40 cellular contexts compared by ENCODE assay signal in genomic region chr4:154439224-154439623, GRCh38. TPM values are rescaled to one million over a fixed set of nuclear protein-coding genes. Genes with fewer than 3 reads are reported as not detected.
DNase-seq lines count a peak whose midpoint lies in the region; ATAC-seq, FAIRE-seq and TF ChIP-seq lines count a peak whose summit lies in the region.
"Had no signal": no experiment of that assay in that cellular context is flagged by ENCODE, and none has a peak within 500 bp of the region (broad histone marks: within the 10 kb centered on the region; RNA-seq: fewer than 3 reads in every experiment).

No MANE protein-coding gene starts in this region.

- H3K9me3 Mint-ChIP-seq in activated T-cell treated with anti-CD3 and anti-CD28 coated beads, Interleukin-2, amount 50 U/mL, for 72 hours, result no peaks in the 10 kb centered on the region
- H3K9me3 Mint-ChIP-seq: CD4-positive, alpha-beta memory T cell; CD4-positive, alpha-beta T cell; CD8-positive, alpha-beta memory T cell; CD8-positive, alpha-beta T cell had no signal

- no peaks in the 10 kb centered on the region for H4K20me1 ChIP-seq in HepG2 (ENCODE audit: insufficient read depth, low read length)
- no peaks in the 10 kb centered on the region for H4K20me1 ChIP-seq in K562 (replicated peaks; ENCODE audit: control insufficient read depth, insufficient read depth, low read length)
- H4K20me1 ChIP-seq: BLaER1; BLaER1 treated with 17β-estradiol and CSF1 and Interleukin-3, amounts not matched to agents 10 nM and 100 nM had no signal

- no peak overlapping the region for H3K4me3 ChIP-seq in HepG2 (replicated peaks in 1 of 3; ENCODE audit: insufficient read depth in 1 of 3, low read depth in 2 of 3, low read length in 3 of 3)
- H3K4me3 ChIP-seq in right lobe of liver, result no peak overlapping the region
- H3K4me3 ChIP-seq in K562, result no peak overlapping the region
- H3K4me3 ChIP-seq in body of pancreas, result no peak overlapping the region
- H3K4me3 ChIP-seq: A549; BLaER1; BLaER1 treated with 17β-estradiol and CSF1 and Interleukin-3, amounts not matched to agents 10 nM and 100 nM had no signal

- TF ChIP-seq RAD21 in HepG2 (CRISPR knock-in tag; IDR thresholded peaks at IDR 0.05) (no peak), Ishikawa (IDR thresholded peaks at IDR 0.05; ENCODE audit: low read depth) (no peak), K562 (CRISPR knock-in tag; conservative IDR thresholded peaks at IDR 0.05 in 1 of 2, IDR thresholded peaks at IDR 0.05 in 1 of 2) (peak in 1 of 2 experiments; percentile 8; a peak in 1 of 4 replicates)

- no peak for TF ChIP-seq POLR2A in HepG2 (IDR thresholded peaks at IDR 0.05; ENCODE audit: insufficient read depth in 1 of 2, low read depth in 2 of 2, low read length in 2 of 2)
- TF ChIP-seq POLR2A in right lobe of liver (IDR thresholded peaks at IDR 0.05), result no peak
- TF ChIP-seq POLR2A in K562 (conservative IDR thresholded peaks at IDR 0.05), result no peak
- no peak for TF ChIP-seq POLR2A in body of pancreas (IDR thresholded peaks at IDR 0.05)

- no peak overlapping the region for H3K4me3 Mint-ChIP-seq in activated T-cell treated with anti-CD3 and anti-CD28 coated beads, Interleukin-2, amount 50 U/mL, for 72 hours
- H3K4me3 Mint-ChIP-seq: B cell; CD14-positive monocyte; CD4-positive, alpha-beta memory T cell; CD4-positive, alpha-beta T cell; CD4-positive, CD25-positive, alpha-beta regulatory T cell; CD8-positive, alpha-beta memory T cell; CD8-positive, alpha-beta T cell had no signal

- TF ChIP-seq CTCF in HepG2 (CRISPR knock-in tag; IDR thresholded peaks at IDR 0.05), result no peak
- no peak for TF ChIP-seq CTCF in right lobe of liver (IDR thresholded peaks at IDR 0.05)
- no peak for TF ChIP-seq CTCF in K562 (IDR thresholded peaks at IDR 0.05 in 2 of 3, conservative IDR thresholded peaks at IDR 0.05 in 1 of 3; ENCODE audit: insufficient read depth in 2 of 3, low read depth in 1 of 3, low read length in 3 of 3)
- no peak for TF ChIP-seq CTCF in body of pancreas (IDR thresholded peaks at IDR 0.05)

- no peak overlapping the region for H3K4me2 ChIP-seq in HepG2 (ENCODE audit: low read depth, low read length)
- H3K4me2 ChIP-seq in K562 (ENCODE audit: insufficient read depth, low read length), result no peak overlapping the region
- H3K4me2 ChIP-seq: A549; BLaER1; BLaER1 treated with 17β-estradiol and CSF1 and Interleukin-3, amounts not matched to agents 10 nM and 100 nM had no signal

- in situ Hi-C loops in HepG2 (cut with HindIII; ENCODE audit: extremely low pct_ligation_motif_present, low pct_unique_long_range_greater_than_20kb) (no loop called here), K562 (cut with MboI) (no loop called here), G401 (cut with HindIII; ENCODE audit: low sequenced_read_pairs) (no loop called here)

- no peaks in the 10 kb centered on the region for H3K9me3 ChIP-seq in HepG2 (ENCODE audit: low read length)
- no peaks in the 10 kb centered on the region for H3K9me3 ChIP-seq in right lobe of liver
- no peaks in the 10 kb centered on the region for H3K9me3 ChIP-seq in K562 (replicated peaks; ENCODE audit: control insufficient read depth, insufficient read depth, low read depth, low read length)
- H3K9me3 ChIP-seq in body of pancreas, result no peaks in the 10 kb centered on the region
- H3K9me3 ChIP-seq: A549, BE2C, BLaER1, Caco-2 had no signal

- no peaks in the 10 kb centered on the region for H3K9me1 ChIP-seq in K562 (ENCODE audit: control insufficient read depth, insufficient read depth, low read length)

- 0% methylated on average over 1 of the region's 1 CpG for WGBS in HepG2 (ENCODE audit: low lambda C conversion rate)
- WGBS in right lobe of liver (ENCODE audit: insufficient coverage, low coverage, low lambda C conversion rate, missing lambda C conversion rate), result 0% methylated on average over 1 of the region's 1 CpG
- 17% methylated on average over 1 of the region's 1 CpG for WGBS in K562 (ENCODE audit: insufficient coverage, low coverage, missing lambda C conversion rate)
- WGBS in body of pancreas, 2 donors, result 0 to 11% methylated on average over 1 of the region's 1 CpG

- H3K4me1 ChIP-seq in HepG2 (ENCODE audit: insufficient read depth, low read length), result no peaks in the 10 kb centered on the region
- no peaks in the 10 kb centered on the region for H3K4me1 ChIP-seq in right lobe of liver
- peaks cover 0 to 33% of the 10 kb centered on the region in 2 experiments for H3K4me1 ChIP-seq in K562 (replicated peaks in 1 of 2; ENCODE audit: control insufficient read depth in 2 of 2, insufficient read depth in 2 of 2, low read length in 2 of 2)
- H3K4me1 ChIP-seq in body of pancreas, result no peaks in the 10 kb centered on the region
- H3K4me1 ChIP-seq: A549; BE2C; BLaER1; BLaER1 treated with 17β-estradiol and CSF1 and Interleukin-3, amounts not matched to agents 10 nM and 100 nM; Caco-2 had no signal

- POLR2A ChIA-PET in HepG2 (lab: Yijun Ruan, JAX), result no interaction called here
- POLR2A ChIA-PET in K562 (lab: Yijun Ruan, JAX), result interaction anchor here (0.8 to 1.4 kb wide), 2 partner anchors 9 to 22 kb away, joined by 3 read pairs; no protein-coding TSS in a partner anchor

- intact Hi-C loops in HepG2 (cut with micrococcal nuclease; ENCODE audit: unreplicated experiment), result no loop called here
- intact Hi-C loops in right lobe of liver (cut with DNase I), result no loop called here
- intact Hi-C loops in K562 (cut with micrococcal nuclease), result no loop called here
- intact Hi-C loops in body of pancreas (cut with DNase I), result no loop called here

- BruUV-seq in HepG2 (replicated peaks; lab: Mats Ljungman, UMichigan) (no TSS peak), K562 (replicated peaks; lab: Mats Ljungman, UMichigan) (no TSS peak)

- FAIRE-seq in HepG2 (lab: Jason Lieb, UNC) (no peak), K562 (lab: Jason Lieb, UNC) (no peak)
- FAIRE-seq: A204.1, A549, D721Med had no signal

- CTCF ChIA-PET in HepG2 (lab: Yijun Ruan, JAX; ENCODE audit: low intra/inter-chr PET ratio, low total read pairs), result no interaction called here
- CTCF ChIA-PET in K562 (lab: Yijun Ruan, JAX; ENCODE audit: low intra/inter-chr PET ratio), result no interaction called here

- ATAC-seq in activated T-cell treated with anti-CD3 and anti-CD28 coated beads, Interleukin-2, amount 50 U/mL, for 72 hours (replicated peaks in 1 of 2), result no peak
- no peak for ATAC-seq in HepG2
- no peak for ATAC-seq in right lobe of liver
- no peak for ATAC-seq in K562
- no peak for ATAC-seq in body of pancreas
- ATAC-seq: A549; CD8-positive, alpha-beta T cell had no signal

- H3K27me3 Mint-ChIP-seq in activated T-cell treated with anti-CD3 and anti-CD28 coated beads, Interleukin-2, amount 50 U/mL, for 72 hours (ENCODE audit: low read depth), result no peaks in the 10 kb centered on the region
- H3K27me3 Mint-ChIP-seq: CD4-positive, CD25-positive, alpha-beta regulatory T cell had no signal

- peak overlapping the region; percentile 45 for H3K27ac Mint-ChIP-seq in activated T-cell treated with anti-CD3 and anti-CD28 coated beads, Interleukin-2, amount 50 U/mL, for 72 hours
- H3K27ac Mint-ChIP-seq: B cell; CD14-positive monocyte; CD4-positive, alpha-beta memory T cell; CD4-positive, alpha-beta T cell; CD4-positive, CD25-positive, alpha-beta regulatory T cell; CD8-positive, alpha-beta memory T cell; CD8-positive, alpha-beta T cell had no signal

- TF ChIP-seq EP300 in HepG2 (IDR thresholded peaks at IDR 0.05; ENCODE audit: low read depth in 2 of 2, low read length in 2 of 2) (no peak), HepG2 (CRISPR knock-in tag; IDR thresholded peaks at IDR 0.05; ENCODE audit: borderline replicate concordance) (no peak), Ishikawa (IDR thresholded peaks at IDR 0.05; ENCODE audit: borderline replicate concordance) (no peak), K562 (IDR thresholded peaks at IDR 0.05; ENCODE audit: low read length) (no peak)

- H3K36me3 Mint-ChIP-seq in activated T-cell treated with anti-CD3 and anti-CD28 coated beads, Interleukin-2, amount 50 U/mL, for 72 hours (ENCODE audit: insufficient read depth in 2 of 2), result no peaks in the 10 kb centered on the region
- H3K36me3 Mint-ChIP-seq: CD14-positive monocyte; CD4-positive, alpha-beta memory T cell; CD4-positive, CD25-positive, alpha-beta regulatory T cell; CD8-positive, alpha-beta memory T cell; CD8-positive, alpha-beta T cell had no signal

- no peak for DNase-seq in activated T-cell treated with anti-CD3 and anti-CD28 coated beads, Interleukin-2, amount 50 U/mL, for 72 hours
- no peak for DNase-seq in activated T-cell treated with anti-CD3 and anti-CD28 coated beads, Interleukin-2, amount 50 U/mL, for 48 hours
- DNase-seq in HepG2 (ENCODE audit: low spot score), result no peak
- DNase-seq in right lobe of liver, result no peak
- no peak for DNase-seq in K562 (ENCODE audit: extremely low read depth in 1 of 4, low spot score in 3 of 4)
- no peak for DNase-seq in G401 (ENCODE audit: low spot score)
- no peak for DNase-seq in body of pancreas
- DNase-seq: 8988T; ACHN; AML-193; BE2C; C1 segment of cervical spinal cord; Caco-2; Calu3; CD4-positive, alpha-beta memory T cell; CD4-positive, alpha-beta T cell; CD4-positive, CD25-positive, alpha-beta regulatory T cell; CD8-positive, alpha-beta memory T cell; CD8-positive, alpha-beta T cell; COR-L47; DMS 273 treated with DMSO at 0.1 percent for 48 hours; DMS153; DMS53; DMS79; DMS79 treated with DMSO at 0.1 percent for 48 hours; DND-41; EL had no signal

- H3K27ac ChIP-seq in HepG2 (ENCODE audit: extremely low read length, insufficient read depth, low read length) (no peak overlapping the region), right lobe of liver (no peak overlapping the region), K562 (ENCODE audit: extremely low read depth, low read depth, low read length) (no peak overlapping the region), body of pancreas (no peak overlapping the region)
- H3K27ac ChIP-seq: 22Rv1; A549; BLaER1; BLaER1 treated with 17β-estradiol and CSF1 and Interleukin-3, amounts not matched to agents 10 nM and 100 nM; C4-2B had no signal

- H3K27me3 ChIP-seq in HepG2 (ENCODE audit: control insufficient read depth in 1 of 2, insufficient read depth in 2 of 2, low read length in 2 of 2), result no peaks in the 10 kb centered on the region; a peak in 1 of 5 replicates
- H3K27me3 ChIP-seq in right lobe of liver, result no peaks in the 10 kb centered on the region
- no peaks in the 10 kb centered on the region for H3K27me3 ChIP-seq in K562 (ENCODE audit: control insufficient read depth in 2 of 2, insufficient read depth in 2 of 2, low read length in 2 of 2)
- H3K27me3 ChIP-seq in body of pancreas, result no peaks in the 10 kb centered on the region
- H3K27me3 ChIP-seq: BE2C; BLaER1; BLaER1 treated with 17β-estradiol and CSF1 and Interleukin-3, amounts not matched to agents 10 nM and 100 nM had no signal

- no peak overlapping the region for H2AFZ ChIP-seq in HepG2 (ENCODE audit: low read length)
- H2AFZ ChIP-seq in K562 (ENCODE audit: low read depth, low read length), result no peak overlapping the region

- no peaks in the 10 kb centered on the region for H3K79me2 ChIP-seq in HepG2 (ENCODE audit: insufficient read depth, low read length)
- H3K79me2 ChIP-seq in K562 (ENCODE audit: control insufficient read depth, insufficient read depth, low read length), result peaks cover 35% of the 10 kb centered on the region; the same call in 2 of the 3 replicates

- no peaks in the 10 kb centered on the region for H3K36me3 ChIP-seq in HepG2 (replicated peaks in 1 of 2; ENCODE audit: control insufficient read depth in 1 of 2, insufficient read depth in 2 of 2, low read length in 2 of 2)
- no peaks in the 10 kb centered on the region for H3K36me3 ChIP-seq in right lobe of liver
- no peaks in the 10 kb centered on the region for H3K36me3 ChIP-seq in K562 (ENCODE audit: control insufficient read depth, insufficient read depth, low read length)
- H3K36me3 ChIP-seq in body of pancreas (replicated peaks in 1 of 2; ENCODE audit: insufficient read depth in 1 of 2, low read depth in 2 of 2), result no peaks in the 10 kb centered on the region
- H3K36me3 ChIP-seq: BE2C had no signal

- H3K9ac ChIP-seq in HepG2 (ENCODE audit: insufficient read depth, low read depth, low read length) (no peak overlapping the region), K562 (ENCODE audit: insufficient read depth in 1 of 2, low read depth in 2 of 2, low read length in 2 of 2) (no peak overlapping the region)
- H3K9ac ChIP-seq: BLaER1; BLaER1 treated with 17β-estradiol and CSF1 and Interleukin-3, amounts not matched to agents 10 nM and 100 nM had no signal

- H3K4me1 Mint-ChIP-seq in activated T-cell treated with anti-CD3 and anti-CD28 coated beads, Interleukin-2, amount 50 U/mL, for 72 hours (ENCODE audit: low read depth), result no peaks in the 10 kb centered on the region
- H3K4me1 Mint-ChIP-seq: B cell; CD14-positive monocyte; CD4-positive, alpha-beta memory T cell; CD4-positive, CD25-positive, alpha-beta regulatory T cell; CD8-positive, alpha-beta memory T cell had no signal

RNA-seq across cellular contexts. Expression of gene DCHS2, which starts 52.4 kb away (rescaled TPM):
- not detected for total RNA-seq in activated T-cell treated with anti-CD3 and anti-CD28 coated beads, Interleukin-2, amount 50 U/mL, for 72 hours
- not detected in 2 replicates for total RNA-seq in HepG2 (2016; rRNA removed; fragmentation: Illumina TruSeq; extraction: Trizol)
- not detected in 2 replicates for total RNA-seq in HepG2 (2016; cell fraction: cytosol; rRNA removed; fragmentation: Illumina TruSeq; extraction: Trizol; ENCODE audit: low read depth)
- 0.11 TPM in 1 of 2 replicates, not detected in the other for total RNA-seq in HepG2 (2016; cell fraction: insoluble cytoplasmic fraction; rRNA removed; fragmentation: Illumina TruSeq; extraction: Trizol)
- not detected in 2 replicates for total RNA-seq in HepG2 (2016; cell fraction: membrane; rRNA removed; fragmentation: Illumina TruSeq; extraction: Trizol)
- total RNA-seq in HepG2 (2016; cell fraction: nucleus; rRNA removed; fragmentation: Illumina TruSeq; extraction: Trizol), result not detected in 2 replicates
- polyA plus RNA-seq in HepG2 (2011; rRNA removed), result 0.03 and 0.05 TPM in 2 replicates
- 0.04 and 0.09 TPM in 2 replicates for polyA plus RNA-seq in HepG2 (2011; cell fraction: cytosol; rRNA removed)
- 0.16 TPM in 2 replicates for polyA plus RNA-seq in HepG2 (2011; cell fraction: nucleus; rRNA removed)
- 0.03 and 0.20 TPM in 2 replicates for polyA plus RNA-seq in HepG2 (2012)
- not detected in 2 replicates for polyA plus RNA-seq in HepG2 (2016; cell fraction: cytosol; fragmentation: Illumina TruSeq; extraction: Trizol; ENCODE audit: low read depth)
- not detected in 2 replicates for polyA plus RNA-seq in HepG2 (2016; cell fraction: insoluble cytoplasmic fraction; fragmentation: Illumina TruSeq; extraction: Trizol; ENCODE audit: low read depth)
- not detected in 2 replicates for polyA plus RNA-seq in HepG2 (2016; cell fraction: membrane; fragmentation: Illumina TruSeq; extraction: Trizol; ENCODE audit: low read depth)
- polyA plus RNA-seq in HepG2 (2016; cell fraction: nucleus; fragmentation: Illumina TruSeq; extraction: Trizol; ENCODE audit: insufficient read depth, low read depth), result not detected in 2 replicates
- 0.24 TPM in 1 of 2 replicates, not detected in the other for polyA minus RNA-seq in HepG2 (2011; rRNA and poly(A)+ RNA removed; ENCODE audit: low replicate concordance)
- 0.53 TPM in 1 of 2 replicates, not detected in the other for polyA minus RNA-seq in HepG2 (2011; cell fraction: cytosol; rRNA and poly(A)+ RNA removed)
- 0.26 and 0.62 TPM in 2 replicates for polyA minus RNA-seq in HepG2 (2011; cell fraction: nucleus; rRNA and poly(A)+ RNA removed)
- under 1 TPM in 5 of 6 experiments, not detected in 1; 0.07 to 0.37 (median 0.12) TPM for total RNA-seq in right lobe of liver
- 30.9 and 53.8 TPM in 2 replicates for total RNA-seq in K562 (2011; cell fraction: chromatin; rRNA removed; ENCODE audit: low replicate concordance)
- total RNA-seq in K562 (2011; cell fraction: nucleolus; rRNA removed), result 26.5 and 31.7 TPM in 2 replicates
- total RNA-seq in K562 (2011; cell fraction: nucleoplasm; rRNA removed), result 25.2 and 27.7 TPM in 2 replicates
- total RNA-seq in K562 (2014; rRNA removed), result 5.5 and 5.7 TPM in 2 replicates
- 6.8 and 7.4 TPM in 2 replicates for total RNA-seq in K562 (2014; rRNA removed; fragmentation: Illumina TruSeq; extraction: Trizol)
- 5.7 and 5.8 TPM in 2 replicates for total RNA-seq in K562 (2015; rRNA removed; fragmentation: Illumina TruSeq; extraction: Trizol)
- 6.9 and 7.1 TPM in 2 replicates for total RNA-seq in K562 (2021)
- polyA plus RNA-seq in K562 (2011; rRNA removed), result 1.8 and 2.8 TPM in 2 replicates
- 1.2 and 1.6 TPM in 2 replicates for polyA plus RNA-seq in K562 (2011; cell fraction: cytosol; rRNA removed)
- polyA plus RNA-seq in K562 (2011; cell fraction: nucleus; rRNA removed), result 4.2 and 7.1 TPM in 2 replicates
- polyA plus RNA-seq in K562 (2012), result 3.9 and 7.6 TPM in 2 replicates
- polyA plus RNA-seq in K562 (2014; fragmentation: Illumina TruSeq; extraction: Trizol), result 4.7 and 5.3 TPM in 2 replicates
- under 1 TPM; 0.49 to 0.92 TPM for polyA plus RNA-seq in K562 (2014; fragmentation: Nextera tagmentation; extraction: Ambion mirVana)
- 4.6 TPM in 2 replicates for polyA plus RNA-seq in K562 (2014; rRNA removed)
- 6.5 and 7.1 TPM in 2 replicates for polyA minus RNA-seq in K562 (2011; rRNA and poly(A)+ RNA removed)
- 4.7 and 5.5 TPM in 2 replicates for polyA minus RNA-seq in K562 (2011; cell fraction: cytosol; rRNA and poly(A)+ RNA removed)
- polyA minus RNA-seq in K562 (2011; cell fraction: nucleus; rRNA and poly(A)+ RNA removed), result 14.5 and 16.0 TPM in 2 replicates
- not detected in 2 replicates for total RNA-seq in G401 (2014; rRNA removed; shearing (Covaris generic))
- under 1 TPM; 0.33 to 0.78 TPM for total RNA-seq in body of pancreas
- total RNA-seq: A172; Caco-2; CD4-positive, CD25-positive, alpha-beta regulatory T cell; CD8-positive, alpha-beta T cell had no signal
- polyA plus RNA-seq: AG04450; BJ; CD14-positive monocyte; CD4-positive, CD25-positive, alpha-beta regulatory T cell; CD8-positive, alpha-beta memory T cell had no signal
